Comparison of ENCODE assay signal across 28 cellular contexts in the genomic region with DNA sequence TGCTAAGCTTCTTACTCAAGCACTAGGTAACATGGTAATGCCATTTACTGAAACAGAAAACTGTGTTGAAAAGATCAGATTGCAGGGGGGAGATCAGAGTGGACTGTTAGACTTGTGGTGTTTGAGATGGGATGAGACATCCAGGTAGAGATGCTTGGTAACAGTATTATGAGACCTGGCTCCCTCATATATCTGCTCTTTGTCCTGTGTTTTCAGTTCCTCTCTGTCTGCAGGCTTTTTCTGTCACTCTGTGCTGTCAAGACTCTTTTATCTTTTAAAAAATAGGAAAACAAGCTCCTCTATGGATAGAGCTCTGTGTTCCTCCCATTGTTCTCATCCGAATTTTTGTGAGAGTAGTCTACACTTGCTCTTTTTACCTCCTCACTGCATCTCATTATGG.
"Had no signal": no experiment of that assay in that cellular context is flagged by ENCODE, and none has a peak within 500 bp of the region (broad histone marks: within the 10 kb centered on the region; RNA-seq: fewer than 3 reads in every experiment).

No MANE protein-coding gene starts in this region.

- H3K4me3 ChIP-seq: body of pancreas, colonic mucosa, gastrocnemius medialis, heart right ventricle had no signal

- H3K4me1 ChIP-seq: colonic mucosa, foreskin keratinocyte had no signal

- FAIRE-seq: endometrium, endothelial cell of umbilical vein had no signal

- H3K27me3 ChIP-seq: body of pancreas, colonic mucosa, foreskin keratinocyte, gastrocnemius medialis, heart right ventricle had no signal

- DNase-seq: activated B cell treated with CpG ODN at 0.5 μM for 24 hours; activated CD4-positive, alpha-beta T cell treated with anti-CD3 and anti-CD28 coated beads for 48 hours; activated CD4-positive, alpha-beta T cell treated with anti-CD3 and anti-CD28 coated beads, Interleukin-2, amount 50 U/mL, for 1 hour; activated CD4-positive, alpha-beta T cell treated with anti-CD3 and anti-CD28 coated beads, Interleukin-2, amount 50 U/mL, for 48 hours; activated CD8-positive, alpha-beta memory T cell treated with anti-CD3 and anti-CD28 coated beads for 24 hours; activated CD8-positive, alpha-beta T cell treated with anti-CD3 and anti-CD28 coated beads for 36 hours; activated effector memory CD4-positive, alpha-beta T cell treated with Interleukin-2 at 50 U/mL for 16 hours; activated gamma-delta T cell treated with Interleukin-2 at 50 U/mL for 16 hours; activated naive CD4-positive, alpha-beta T cell treated with anti-CD3 and anti-CD28 coated beads, Interleukin-2, amount 50 U/mL, for 16 hours; activated naive CD4-positive, alpha-beta T cell treated with Interleukin-2 at 50 U/mL for 16 hours; activated T-cell treated with anti-CD3 and anti-CD28 coated beads, Interleukin-2, amount 50 U/mL, for 4 hours; amniotic stem cell; aorta; body of pancreas; central memory CD4-positive, alpha-beta T cell; cerebellar nuclear complex; colonic mucosa; effector CD8-positive, alpha-beta T cell; foreskin keratinocyte; gastrocnemius medialis; heart right ventricle; T-helper 1 cell; T-helper 17 cell; T1000; WERI-Rb-1 had no signal

- H3K27ac ChIP-seq: colonic mucosa, epithelial cell of prostate, foreskin keratinocyte, gastrocnemius medialis, heart right ventricle, WERI-Rb-1 had no signal

- H3K9me3 ChIP-seq: body of pancreas, colonic mucosa, gastrocnemius medialis, heart right ventricle had no signal

- H3K36me3 ChIP-seq: colonic mucosa had no signal
